15 cellular contexts compared by ENCODE assay signal in the genomic region with DNA sequence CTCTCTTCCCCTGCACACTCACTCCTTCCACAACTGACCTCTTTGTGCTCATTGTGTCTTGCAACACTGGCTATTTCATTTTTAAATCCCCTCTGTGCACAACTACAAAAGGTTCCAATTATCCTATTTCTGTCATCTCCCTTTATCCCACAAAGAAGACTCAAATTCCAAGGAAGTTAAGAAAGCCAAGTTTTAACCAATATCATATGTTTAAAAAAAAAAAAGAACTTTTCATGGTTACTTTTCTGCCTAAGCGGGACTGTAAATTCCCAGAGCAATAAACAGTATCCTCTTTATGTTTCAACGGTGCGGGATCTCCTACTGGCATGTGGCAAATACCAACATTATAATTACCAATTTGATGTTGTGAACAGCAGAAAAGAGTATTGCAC.
DNase-seq lines count a peak whose midpoint lies in the region; ATAC-seq, FAIRE-seq and TF ChIP-seq lines count a peak whose summit lies in the region.
"Had no signal": no experiment of that assay in that cellular context is flagged by ENCODE, and none has a peak within 500 bp of the region (broad histone marks: within the 10 kb centered on the region; RNA-seq: fewer than 3 reads in every experiment).

No MANE protein-coding gene starts in this region.

- H4K20me1 ChIP-seq in astrocyte (ENCODE audit: insufficient read depth, low read length): no peaks in the 10 kb centered on the region

- no peak overlapping the region for H2AFZ ChIP-seq in astrocyte (ENCODE audit: low read depth, low read length)
- H2AFZ ChIP-seq: GM23338 had no signal

- in situ Hi-C loops in GM13977 (cut with MboI; ENCODE audit: low pct_unique_long_range_greater_than_20kb, low sequenced_read_pairs, unreplicated experiment): no loop called here

- no peaks in the 10 kb centered on the region for H3K36me3 Mint-ChIP-seq in astrocyte (ENCODE audit: low read depth, unreplicated experiment)
- H3K36me3 Mint-ChIP-seq in natural killer cell treated with Interleukin-12 subunit alpha and Interleukin-12 subunit beta and Interleukin-15 and Interleukin-18, amount 100 ng/mL, for 72 hours: peaks cover 20% of the 10 kb centered on the region

- H3K9ac ChIP-seq in astrocyte (ENCODE audit: low read length): no peak overlapping the region

- peaks cover 3% of the 10 kb centered on the region for H3K79me2 ChIP-seq in astrocyte (ENCODE audit: insufficient read depth, low read length)

- H3K9me3 Mint-ChIP-seq in astrocyte (ENCODE audit: unreplicated experiment): peaks cover 2% of the 10 kb centered on the region
- H3K9me3 Mint-ChIP-seq in natural killer cell treated with Interleukin-12 subunit alpha and Interleukin-12 subunit beta and Interleukin-15 and Interleukin-18, amount 100 ng/mL, for 72 hours: no peaks in the 10 kb centered on the region
- H3K9me3 Mint-ChIP-seq: GM23338 had no signal

- no peak overlapping the region for H3K4me3 Mint-ChIP-seq in astrocyte (ENCODE audit: unreplicated experiment)
- peak overlapping the region; percentile 83 for H3K4me3 Mint-ChIP-seq in natural killer cell treated with Interleukin-12 subunit alpha and Interleukin-12 subunit beta and Interleukin-15 and Interleukin-18, amount 100 ng/mL, for 72 hours
- H3K4me3 Mint-ChIP-seq: GM23338 had no signal

- peaks cover 2% of the 10 kb centered on the region for H3K4me1 Mint-ChIP-seq in astrocyte (ENCODE audit: low read depth, unreplicated experiment)
- H3K4me1 Mint-ChIP-seq in natural killer cell treated with Interleukin-12 subunit alpha and Interleukin-12 subunit beta and Interleukin-15 and Interleukin-18, amount 100 ng/mL, for 72 hours (ENCODE audit: low read depth in 2 of 2): peaks cover 73 to 84% of the 10 kb centered on the region in 2 donors

- no peaks in the 10 kb centered on the region for H3K9me3 ChIP-seq in astrocyte (ENCODE audit: insufficient read depth, low read depth, low read length)
- H3K9me3 ChIP-seq: gastroesophageal sphincter had no signal

- no peaks in the 10 kb centered on the region for H3K36me3 ChIP-seq in astrocyte (ENCODE audit: insufficient read depth, low read length)
- H3K36me3 ChIP-seq: gastroesophageal sphincter had no signal

- H3K4me1 ChIP-seq in astrocyte (ENCODE audit: insufficient read depth, low read length): no peaks in the 10 kb centered on the region

- TF ChIP-seq CTCF in AG09309 (IDR thresholded peaks at IDR 0.05; ENCODE audit: control insufficient read depth, insufficient read depth, low read depth, low read length, missing control alignments) (no peak), astrocyte (IDR thresholded peaks at IDR 0.05; ENCODE audit: insufficient read depth, low read depth, low read length) (no peak), GM10266 (IDR thresholded peaks at IDR 0.05; ENCODE audit: control insufficient read depth, insufficient read depth, low read depth, missing control alignments) (no peak), GM13977 (IDR thresholded peaks at IDR 0.05; ENCODE audit: extremely low read depth, insufficient read depth, missing control alignments) (no peak)

- FAIRE-seq in astrocyte (lab: Jason Lieb, UNC): peak; percentile 60

- no peak overlapping the region for H3K27ac ChIP-seq in astrocyte (ENCODE audit: low read depth, low read length)
- H3K27ac ChIP-seq: C4-2B, gastroesophageal sphincter had no signal

- H3K27me3 Mint-ChIP-seq in astrocyte (ENCODE audit: low read depth, unreplicated experiment): no peaks in the 10 kb centered on the region
- H3K27me3 Mint-ChIP-seq in natural killer cell treated with Interleukin-12 subunit alpha and Interleukin-12 subunit beta and Interleukin-15 and Interleukin-18, amount 100 ng/mL, for 72 hours: no peaks in the 10 kb centered on the region

- H3K4me2 ChIP-seq in astrocyte (ENCODE audit: low read length): peak overlapping the region; percentile 4
- H3K4me2 ChIP-seq: GM23338 had no signal

- no peak overlapping the region for H3K27ac Mint-ChIP-seq in astrocyte (ENCODE audit: unreplicated experiment)
- peak overlapping the region; percentile 92 to 98 for H3K27ac Mint-ChIP-seq in natural killer cell treated with Interleukin-12 subunit alpha and Interleukin-12 subunit beta and Interleukin-15 and Interleukin-18, amount 100 ng/mL, for 72 hours
- H3K27ac Mint-ChIP-seq: GM23338 had no signal

- ATAC-seq in natural killer cell treated with Interleukin-12 subunit alpha and Interleukin-12 subunit beta and Interleukin-15 and Interleukin-18, amount 100 ng/mL, for 72 hours: no peak
- ATAC-seq: gastroesophageal sphincter, GM23338 had no signal

- H3K4me3 ChIP-seq in AG09309 (ENCODE audit: control insufficient read depth, low read depth, low read length): no peak overlapping the region
- no peak overlapping the region for H3K4me3 ChIP-seq in astrocyte (ENCODE audit: insufficient read depth, low read depth, low read length)
- H3K4me3 ChIP-seq: gastroesophageal sphincter, GM23338 had no signal

- DNase-seq in AG09309 (ENCODE audit: low read depth) (peak; percentile 76), GM04503 (ENCODE audit: low read depth) (peak; percentile 72), astrocyte (ENCODE audit: low read depth) (peak; percentile 34), GM10266 (ENCODE audit: extremely low spot score) (no peak), GM13977 (ENCODE audit: low spot score) (no peak), amniotic stem cell (lab: John Stamatoyannopoulos, UW) (no peak), LoVo (ENCODE audit: low spot score) (no peak)
- DNase-seq in natural killer cell treated with Interleukin-12 subunit alpha and Interleukin-12 subunit beta and Interleukin-15 and Interleukin-18, amount 100 ng/mL, for 72 hours (ENCODE audit: low spot score): no peak
- DNase-seq: cortex of kidney, NCI-H1436 treated with DMSO at 0.1 percent for 48 hours, NCI-H82, SHP77 treated with DMSO at 0.1 percent for 48 hours had no signal

- H3K27me3 ChIP-seq in astrocyte (ENCODE audit: insufficient read depth, low read length): no peaks in the 10 kb centered on the region
- H3K27me3 ChIP-seq: gastroesophageal sphincter had no signal

Comparison
In these comparisons a context has a peak if more than half of its experiments do, and no peak if none do; other contexts are left out.
1. DNase-seq: peak in AG09309 (single experiment), GM04503 (single experiment) and astrocyte (single experiment); none in natural killer cell treated with Interleukin-12 subunit alpha and Interleukin-12 subunit beta and Interleukin-15 and Interleukin-18, amount 100 ng/mL, for 72 hours (single experiment), GM10266 (single experiment), GM13977 (single experiment), amniotic stem cell (single experiment) and LoVo (single experiment).